1 cellular context compared by ENCODE assay signal in the genomic region with DNA sequence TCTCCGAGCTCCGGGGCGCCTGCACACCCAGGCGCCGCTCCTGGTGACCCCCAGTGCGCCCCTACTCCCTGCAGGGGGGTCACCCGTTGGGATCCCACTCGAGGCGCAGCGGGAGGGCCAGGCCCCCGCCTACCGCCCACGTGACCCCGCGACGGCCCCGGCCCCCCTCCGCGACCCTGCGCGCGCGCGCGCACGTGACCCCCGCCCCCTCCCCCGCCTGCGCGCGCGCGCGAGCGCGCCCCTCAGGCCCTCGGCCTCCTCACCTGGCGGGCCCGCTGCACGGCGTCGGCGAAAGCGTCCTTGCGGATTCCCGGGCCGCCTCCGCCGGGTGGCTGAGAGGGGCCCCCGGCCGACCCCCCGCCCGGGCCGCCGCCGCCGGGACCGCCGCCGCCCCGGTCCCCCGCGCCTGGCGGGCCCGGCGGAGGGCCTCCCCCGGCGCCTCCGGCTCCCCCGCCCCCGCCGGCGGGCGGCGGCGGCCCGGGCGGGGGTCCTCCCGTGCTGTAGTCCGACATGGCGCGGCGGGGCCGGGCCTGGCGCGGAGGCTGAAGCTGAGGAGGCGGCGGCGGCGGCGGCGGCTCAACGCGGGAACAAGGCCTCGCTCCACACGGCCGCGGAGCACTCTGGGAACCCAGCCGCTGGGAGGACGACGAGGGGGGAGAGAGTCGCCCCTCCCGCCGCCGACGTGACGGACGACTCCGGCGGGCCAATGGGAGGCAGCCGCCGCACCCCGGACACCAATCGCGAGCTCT.
TF ChIP-seq lines count a peak whose summit lies in the region.

A gene with protein sequence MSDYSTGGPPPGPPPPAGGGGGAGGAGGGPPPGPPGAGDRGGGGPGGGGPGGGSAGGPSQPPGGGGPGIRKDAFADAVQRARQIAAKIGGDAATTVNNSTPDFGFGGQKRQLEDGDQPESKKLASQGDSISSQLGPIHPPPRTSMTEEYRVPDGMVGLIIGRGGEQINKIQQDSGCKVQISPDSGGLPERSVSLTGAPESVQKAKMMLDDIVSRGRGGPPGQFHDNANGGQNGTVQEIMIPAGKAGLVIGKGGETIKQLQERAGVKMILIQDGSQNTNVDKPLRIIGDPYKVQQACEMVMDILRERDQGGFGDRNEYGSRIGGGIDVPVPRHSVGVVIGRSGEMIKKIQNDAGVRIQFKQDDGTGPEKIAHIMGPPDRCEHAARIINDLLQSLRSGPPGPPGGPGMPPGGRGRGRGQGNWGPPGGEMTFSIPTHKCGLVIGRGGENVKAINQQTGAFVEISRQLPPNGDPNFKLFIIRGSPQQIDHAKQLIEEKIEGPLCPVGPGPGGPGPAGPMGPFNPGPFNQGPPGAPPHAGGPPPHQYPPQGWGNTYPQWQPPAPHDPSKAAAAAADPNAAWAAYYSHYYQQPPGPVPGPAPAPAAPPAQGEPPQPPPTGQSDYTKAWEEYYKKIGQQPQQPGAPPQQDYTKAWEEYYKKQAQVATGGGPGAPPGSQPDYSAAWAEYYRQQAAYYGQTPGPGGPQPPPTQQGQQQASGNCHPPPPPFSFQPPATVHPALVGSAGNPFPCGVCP (minus strand): TSS at position 622 of the 749 bp plus-strand sequence. CDS start 110 bp downstream, at position 512.

TF ChIP-seq in HepG2, 621 proteins besides CTCF, POLR2A, EP300 and RAD21 (continued from another document and continues in another):
- TF ChIP-seq, protein P1, sequence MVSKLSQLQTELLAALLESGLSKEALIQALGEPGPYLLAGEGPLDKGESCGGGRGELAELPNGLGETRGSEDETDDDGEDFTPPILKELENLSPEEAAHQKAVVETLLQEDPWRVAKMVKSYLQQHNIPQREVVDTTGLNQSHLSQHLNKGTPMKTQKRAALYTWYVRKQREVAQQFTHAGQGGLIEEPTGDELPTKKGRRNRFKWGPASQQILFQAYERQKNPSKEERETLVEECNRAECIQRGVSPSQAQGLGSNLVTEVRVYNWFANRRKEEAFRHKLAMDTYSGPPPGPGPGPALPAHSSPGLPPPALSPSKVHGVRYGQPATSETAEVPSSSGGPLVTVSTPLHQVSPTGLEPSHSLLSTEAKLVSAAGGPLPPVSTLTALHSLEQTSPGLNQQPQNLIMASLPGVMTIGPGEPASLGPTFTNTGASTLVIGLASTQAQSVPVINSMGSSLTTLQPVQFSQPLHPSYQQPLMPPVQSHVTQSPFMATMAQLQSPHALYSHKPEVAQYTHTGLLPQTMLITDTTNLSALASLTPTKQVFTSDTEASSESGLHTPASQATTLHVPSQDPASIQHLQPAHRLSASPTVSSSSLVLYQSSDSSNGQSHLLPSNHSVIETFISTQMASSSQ (IDR thresholded peaks at IDR 0.05; ENCODE audit: low read depth) = no peak
- TF ChIP-seq, protein P1 (CRISPR knock-in tag; IDR thresholded peaks at IDR 0.05; ENCODE audit: borderline replicate concordance) = no peak
- TF ChIP-seq, protein P2, sequence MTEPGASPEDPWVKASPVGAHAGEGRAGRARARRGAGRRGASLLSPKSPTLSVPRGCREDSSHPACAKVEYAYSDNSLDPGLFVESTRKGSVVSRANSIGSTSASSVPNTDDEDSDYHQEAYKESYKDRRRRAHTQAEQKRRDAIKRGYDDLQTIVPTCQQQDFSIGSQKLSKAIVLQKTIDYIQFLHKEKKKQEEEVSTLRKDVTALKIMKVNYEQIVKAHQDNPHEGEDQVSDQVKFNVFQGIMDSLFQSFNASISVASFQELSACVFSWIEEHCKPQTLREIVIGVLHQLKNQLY (CRISPR knock-in tag; IDR thresholded peaks at IDR 0.05) = no peak
- TF ChIP-seq ZNF407 (CRISPR knock-in tag; IDR thresholded peaks at IDR 0.05; ENCODE audit: not compliant biosample characterization) = no peak
- no peak for TF ChIP-seq FUBP1 (CRISPR knock-in tag; IDR thresholded peaks at IDR 0.05; ENCODE audit: borderline replicate concordance)
- TF ChIP-seq TAF15 (IDR thresholded peaks at IDR 0.05; ENCODE audit: low read depth, low read length, poor library complexity, severe bottlenecking) = no peak
- TF ChIP-seq ZNF780A (CRISPR knock-in tag; IDR thresholded peaks at IDR 0.05) = no peak
- TF ChIP-seq, protein P3, sequence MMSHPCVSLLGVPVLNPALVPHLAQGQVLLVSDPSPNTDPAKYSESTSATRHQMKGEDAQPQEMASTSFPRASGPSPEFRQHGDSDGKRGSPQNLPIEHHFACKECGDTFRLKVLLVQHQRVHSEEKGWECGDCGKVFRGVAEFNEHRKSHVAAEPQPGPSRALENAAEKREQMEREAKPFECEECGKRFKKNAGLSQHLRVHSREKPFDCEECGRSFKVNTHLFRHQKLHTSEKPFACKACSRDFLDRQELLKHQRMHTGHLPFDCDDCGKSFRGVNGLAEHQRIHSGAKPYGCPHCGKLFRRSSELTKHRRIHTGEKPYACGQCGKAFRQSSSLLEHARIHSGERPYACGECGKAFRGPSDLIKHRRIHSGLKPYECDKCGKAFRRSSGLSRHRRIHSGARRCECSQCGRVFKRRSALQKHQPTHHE (CRISPR knock-in tag; IDR thresholded peaks at IDR 0.05; ENCODE audit: borderline replicate concordance) = no peak
- no peak for TF ChIP-seq ZNF607 (CRISPR knock-in tag; IDR thresholded peaks at IDR 0.05; ENCODE audit: borderline replicate concordance)
- no peak for TF ChIP-seq ZNF629 (CRISPR knock-in tag; conservative IDR thresholded peaks at IDR 0.05)
- TF ChIP-seq, protein P4, sequence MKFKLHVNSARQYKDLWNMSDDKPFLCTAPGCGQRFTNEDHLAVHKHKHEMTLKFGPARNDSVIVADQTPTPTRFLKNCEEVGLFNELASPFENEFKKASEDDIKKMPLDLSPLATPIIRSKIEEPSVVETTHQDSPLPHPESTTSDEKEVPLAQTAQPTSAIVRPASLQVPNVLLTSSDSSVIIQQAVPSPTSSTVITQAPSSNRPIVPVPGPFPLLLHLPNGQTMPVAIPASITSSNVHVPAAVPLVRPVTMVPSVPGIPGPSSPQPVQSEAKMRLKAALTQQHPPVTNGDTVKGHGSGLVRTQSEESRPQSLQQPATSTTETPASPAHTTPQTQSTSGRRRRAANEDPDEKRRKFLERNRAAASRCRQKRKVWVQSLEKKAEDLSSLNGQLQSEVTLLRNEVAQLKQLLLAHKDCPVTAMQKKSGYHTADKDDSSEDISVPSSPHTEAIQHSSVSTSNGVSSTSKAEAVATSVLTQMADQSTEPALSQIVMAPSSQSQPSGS (CRISPR knock-in tag; IDR thresholded peaks at IDR 0.05) = no peak; the same call in 1 of the 2 replicates
- no peak for TF ChIP-seq AGO1 (IDR thresholded peaks at IDR 0.05; ENCODE audit: low read depth, low read length, poor library complexity, severe bottlenecking)
- no peak for TF ChIP-seq ZNF329 (CRISPR knock-in tag; IDR thresholded peaks at IDR 0.05; ENCODE audit: low read depth)
- TF ChIP-seq HDAC2 (CRISPR knock-in tag; IDR thresholded peaks at IDR 0.05) = no peak
- TF ChIP-seq ARID4A (CRISPR knock-in tag; IDR thresholded peaks at IDR 0.05; ENCODE audit: borderline replicate concordance) = peak; percentile 50; the same call in 1 of the 2 replicates
- no peak for TF ChIP-seq GPBP1L1 (CRISPR knock-in tag; IDR thresholded peaks at IDR 0.05)
